ENCODE assay signal across 8 cellular contexts in genomic region chr1:14925336-14926136, GRCh38.
DNase-seq lines count a peak whose midpoint lies in the region; ATAC-seq and TF ChIP-seq lines count a peak whose summit lies in the region.

No MANE protein-coding gene starts in this region.

- H2BK12ac ChIP-seq in trophoblast cell (ENCODE audit: low read length): no peak overlapping the region

- H3K4me3 ChIP-seq in CD8-positive, alpha-beta T cell (ENCODE audit: low read depth, low read length): no peak overlapping the region
- H3K4me3 ChIP-seq in trophoblast cell (ENCODE audit: low read depth, low read length): no peak overlapping the region

- H3K4me1 Mint-ChIP-seq in CD8-positive, alpha-beta T cell (ENCODE audit: low read depth): peaks cover 8% of the 10 kb centered on the region
- peaks cover 25% of the 10 kb centered on the region for H3K4me1 Mint-ChIP-seq in WTC11

- DNase-seq in CD8-positive, alpha-beta T cell: no peak
- no peak for DNase-seq in WTC11 (ENCODE audit: low spot score)
- no peak for DNase-seq in foreskin keratinocyte
- peak; percentile 82 to 88 for DNase-seq in trophoblast cell
- no peak for DNase-seq in stimulated activated CD4-positive, alpha-beta T cell treated with anti-CD3 and anti-CD28 coated beads, Interleukin-2, amount 100 ng/mL, for 48 hours
- no peak for DNase-seq in NCI-H1417 treated with DMSO at 0.1 percent for 48 hours (lab: John Stamatoyannopoulos, UW)
- DNase-seq in DMS114 treated with DMSO at 0.1 percent for 48 hours (lab: John Stamatoyannopoulos, UW; ENCODE audit: unreplicated experiment): no peak

- CTCF ChIA-PET in CD8-positive, alpha-beta T cell (lab: Charles Lee): no interaction called here
- CTCF ChIA-PET in WTC11 (lab: Charles Lee): interaction anchor here (1.4 to 1.5 kb wide), 2 partner anchors 57 to 146 kb away, joined by 3 read pairs; no protein-coding TSS in a partner anchor

- POLR2A ChIA-PET in CD8-positive, alpha-beta T cell (lab: Charles Lee): no interaction called here
- POLR2A ChIA-PET in WTC11 (lab: Charles Lee): no interaction called here

- H2BK120ac ChIP-seq in trophoblast cell (ENCODE audit: insufficient read depth, low read length, poor library complexity): no peak overlapping the region

- no peaks in the 10 kb centered on the region for H3K36me3 Mint-ChIP-seq in CD8-positive, alpha-beta T cell
- H3K36me3 Mint-ChIP-seq in WTC11: no peaks in the 10 kb centered on the region

- ATAC-seq in CD8-positive, alpha-beta T cell: no peak
- ATAC-seq in WTC11: no peak
- no peak for ATAC-seq in foreskin keratinocyte
- ATAC-seq in GM21529 (IDR thresholded peaks at IDR 0.05; ENCODE audit: unreplicated experiment): no peak

- no peak overlapping the region for H3K27ac ChIP-seq in CD8-positive, alpha-beta T cell (ENCODE audit: low read depth, low read length)
- H3K27ac ChIP-seq in foreskin keratinocyte (peak overlapping the region; percentile 51), trophoblast cell (ENCODE audit: low read depth, low read length) (no peak overlapping the region)

- H4K8ac ChIP-seq in trophoblast cell (ENCODE audit: low read depth, low read length): no peak overlapping the region

- peak overlapping the region; percentile 78 for H4K91ac ChIP-seq in trophoblast cell (ENCODE audit: low read depth, low read length)

- no peaks in the 10 kb centered on the region for H3K9me3 Mint-ChIP-seq in CD8-positive, alpha-beta T cell
- no peaks in the 10 kb centered on the region for H3K9me3 Mint-ChIP-seq in WTC11

- H3K27me3 Mint-ChIP-seq in CD8-positive, alpha-beta T cell (ENCODE audit: low read depth): peaks cover 36% of the 10 kb centered on the region
- peaks cover 46% of the 10 kb centered on the region for H3K27me3 Mint-ChIP-seq in WTC11 (ENCODE audit: low read depth)

- no peaks in the 10 kb centered on the region for H3K9me3 ChIP-seq in CD8-positive, alpha-beta T cell (ENCODE audit: low read length)
- H3K9me3 ChIP-seq in trophoblast cell (ENCODE audit: insufficient read depth, low read depth, low read length): no peaks in the 10 kb centered on the region

- no peak for TF ChIP-seq CTCF in CD8-positive, alpha-beta T cell (IDR thresholded peaks at IDR 0.05)
- no peak for TF ChIP-seq CTCF in WTC11 (IDR thresholded peaks at IDR 0.05)
- peak; percentile 12 for TF ChIP-seq CTCF in foreskin keratinocyte (conservative IDR thresholded peaks at IDR 0.05)

- peaks cover 6% of the 10 kb centered on the region for H3K4me1 ChIP-seq in CD8-positive, alpha-beta T cell (ENCODE audit: insufficient read depth, low read length)
- H3K4me1 ChIP-seq in foreskin keratinocyte (peaks cover 5% of the 10 kb centered on the region), trophoblast cell (ENCODE audit: control insufficient read depth in 1 of 2, insufficient read depth in 2 of 2, low read length in 2 of 2) (peaks cover 20 to 24% of the 10 kb centered on the region in 2 experiments)

- peaks cover 15% of the 10 kb centered on the region for H3K79me1 ChIP-seq in trophoblast cell (ENCODE audit: low read length)

- no peak overlapping the region for H3K23ac ChIP-seq in trophoblast cell (ENCODE audit: low read length)

- no peak overlapping the region for H3K27ac Mint-ChIP-seq in CD8-positive, alpha-beta T cell
- H3K27ac Mint-ChIP-seq in WTC11: no peak overlapping the region

- H2AFZ ChIP-seq in trophoblast cell (ENCODE audit: insufficient read depth, low read length, poor library complexity): no peak overlapping the region

- WGBS in trophoblast cell (ENCODE audit: extremely low coverage, insufficient coverage, insufficient read length): no CpG with 5 or more reads among the region's 12 CpGs

- H3K79me2 ChIP-seq in trophoblast cell (ENCODE audit: control insufficient read depth, insufficient read depth, low read length, poor library complexity): peaks cover 5% of the 10 kb centered on the region

- no peak overlapping the region for H2AK5ac ChIP-seq in trophoblast cell (ENCODE audit: low read length)

- H3K14ac ChIP-seq in trophoblast cell (ENCODE audit: low read length): no peak overlapping the region

- H3K27me3 ChIP-seq in CD8-positive, alpha-beta T cell (ENCODE audit: insufficient read depth, low read length): peaks cover 10% of the 10 kb centered on the region
- H3K27me3 ChIP-seq in foreskin keratinocyte (no peaks in the 10 kb centered on the region), trophoblast cell (ENCODE audit: insufficient read depth, low read length) (no peaks in the 10 kb centered on the region)

- H3K4me2 ChIP-seq in trophoblast cell (ENCODE audit: low read length): peak overlapping the region; percentile 96

- intact Hi-C loops in CD8-positive, alpha-beta T cell (cut with DNase I, micrococcal nuclease): loop anchor here in 1 of 2 experiments (10.0 kb wide), 1 partner anchor 1219 kb away; no protein-coding TSS in a partner anchor

- H3K4ac ChIP-seq in trophoblast cell (ENCODE audit: low read depth, low read length): no peak overlapping the region

- peak overlapping the region; percentile 61 for H3K9ac ChIP-seq in trophoblast cell (ENCODE audit: low read length)

- no peaks in the 10 kb centered on the region for H3K36me3 ChIP-seq in CD8-positive, alpha-beta T cell (ENCODE audit: insufficient read depth, low read length)
- peaks cover 2 to 3% of the 10 kb centered on the region in 2 experiments for H3K36me3 ChIP-seq in trophoblast cell (ENCODE audit: control insufficient read depth in 1 of 2, insufficient read depth in 2 of 2, low read length in 2 of 2)

- no peak overlapping the region for H4K12ac ChIP-seq in trophoblast cell (ENCODE audit: low read depth, low read length)

- H3K4me3 Mint-ChIP-seq in CD8-positive, alpha-beta T cell: peak overlapping the region; percentile 70
- H3K4me3 Mint-ChIP-seq in WTC11: peak overlapping the region; percentile 74

- H2BK5ac ChIP-seq in trophoblast cell (ENCODE audit: low read depth, low read length, poor library complexity): no peak overlapping the region

- H3K18ac ChIP-seq in trophoblast cell (ENCODE audit: low read length): peak overlapping the region; percentile 90

TF ChIP-seq in WTC11, 78 proteins besides CTCF, POLR2A, EP300 and RAD21:
- TF ChIP-seq ZBTB43 (CRISPR knock-in tag; IDR thresholded peaks at IDR 0.05) (no peak), FOXP4 (CRISPR knock-in tag; IDR thresholded peaks at IDR 0.05) (no peak), SOX15 (CRISPR knock-in tag; IDR thresholded peaks at IDR 0.05) (no peak), JUN (CRISPR knock-in tag; IDR thresholded peaks at IDR 0.05) (no peak), ZNF232 (CRISPR knock-in tag; IDR thresholded peaks at IDR 0.05) (no peak), NR3C1 (CRISPR knock-in tag; conservative IDR thresholded peaks at IDR 0.05; ENCODE audit: low read depth) (no peak), EMX1 (CRISPR knock-in tag; IDR thresholded peaks at IDR 0.05) (no peak), PRDM15 (CRISPR knock-in tag; IDR thresholded peaks at IDR 0.05) (no peak), ETV6 (CRISPR knock-in tag; IDR thresholded peaks at IDR 0.05) (no peak)
TF ChIP-seq in WTC11: peak in this region for 0.

Comparison
In these comparisons a context has a peak if more than half of its experiments do, and no peak if none do; other contexts are left out.
1. DNase-seq: peak in trophoblast cell (2 of 2); none in CD8-positive, alpha-beta T cell (0 of 7), WTC11 (single experiment), foreskin keratinocyte (0 of 2), stimulated activated CD4-positive, alpha-beta T cell treated with anti-CD3 and anti-CD28 coated beads, Interleukin-2, amount 100 ng/mL, for 48 hours (0 of 2), NCI-H1417 treated with DMSO at 0.1 percent for 48 hours (single experiment) and DMS114 treated with DMSO at 0.1 percent for 48 hours (single experiment).